ENCODE assay signal across 26 cellular contexts in genomic region chr22:50456026-50456425, GRCh38. TPM values are rescaled to one million over a fixed set of nuclear protein-coding genes. Genes with fewer than 3 reads are reported as not detected.
"Had no signal": no experiment of that assay in that cellular context is flagged by ENCODE, and none has a peak within 500 bp of the region (broad histone marks: within the 10 kb centered on the region; RNA-seq: fewer than 3 reads in every experiment).

No MANE protein-coding gene starts in this region.

- H3K9me3 Mint-ChIP-seq: activated B cell treated with CpG ODN at 0.5 μM for 24 hours; activated CD8-positive, alpha-beta T cell treated with anti-CD3 and anti-CD28 coated beads for 36 hours; activated naive CD4-positive, alpha-beta T cell treated with anti-CD3 and anti-CD28 coated beads, Interleukin-2, amount 10 ng/mL, durations not matched to agents 7 days and 5 days; activated naive CD4-positive, alpha-beta T cell treated with anti-CD3 and anti-CD28 coated beads, Interleukin-2, amount 50 U/mL, for 72 hours; activated T-cell treated with anti-CD3 and anti-CD28 coated beads, Interleukin-2, amount 50 U/mL, for 72 hours; T-helper 1 cell treated with Interleukin-12 subunit alpha and Interleukin-12 subunit beta and Interleukin-4 antibody, amounts not matched to agents 30 μg/mL and 1 μg/mL, for 36 hours; T-helper 2 cell treated with Interferon-gamma antibody and Interleukin-4, amounts not matched to agents 5 μg/mL and 100 μg/mL, for 36 hours had no signal

- H3K27me3 Mint-ChIP-seq: activated B cell treated with CpG ODN at 0.5 μM for 24 hours; activated CD8-positive, alpha-beta T cell treated with anti-CD3 and anti-CD28 coated beads for 36 hours; activated naive CD4-positive, alpha-beta T cell treated with anti-CD3 and anti-CD28 coated beads, Interleukin-2, amount 10 ng/mL, durations not matched to agents 7 days and 5 days had no signal

- DNase-seq: activated B cell treated with CpG ODN at 0.5 μM for 24 hours; activated CD4-positive, alpha-beta T cell treated with anti-CD3 and anti-CD28 coated beads, Interleukin-2, amount 50 U/mL, for 1 hour; activated CD8-positive, alpha-beta memory T cell treated with anti-CD3 and anti-CD28 coated beads for 24 hours; activated CD8-positive, alpha-beta T cell treated with anti-CD3 and anti-CD28 coated beads for 36 hours; activated gamma-delta T cell; activated naive CD4-positive, alpha-beta T cell treated with anti-CD3 and anti-CD28 coated beads, Interleukin-2, amount 10 ng/mL, durations not matched to agents 7 days and 5 days; activated T-cell treated with anti-CD3 and anti-CD28 coated beads, Interleukin-2, amount 50 U/mL, for 72 hours; adrenal gland; amygdala; aorta; body of pancreas; caudate nucleus; cortex of kidney; effector CD8-positive, alpha-beta T cell; esophagus squamous epithelium; foreskin melanocyte; heart right ventricle; T1000 had no signal

- H3K4me1 Mint-ChIP-seq: activated B cell treated with CpG ODN at 0.5 μM for 24 hours had no signal

- H3K9me3 ChIP-seq: adrenal gland, body of pancreas, esophagus squamous epithelium, gastroesophageal sphincter, heart right ventricle had no signal

- H3K4me3 Mint-ChIP-seq: activated B cell treated with CpG ODN at 0.5 μM for 24 hours; activated CD8-positive, alpha-beta T cell treated with anti-CD3 and anti-CD28 coated beads for 36 hours; activated naive CD4-positive, alpha-beta T cell treated with anti-CD3 and anti-CD28 coated beads, Interleukin-2, amount 10 ng/mL, durations not matched to agents 7 days and 5 days; activated T-cell treated with anti-CD3 and anti-CD28 coated beads, Interleukin-2, amount 50 U/mL, for 72 hours; T-helper 1 cell treated with Interleukin-12 subunit alpha and Interleukin-12 subunit beta and Interleukin-4 antibody, amounts not matched to agents 30 μg/mL and 1 μg/mL, for 36 hours; T-helper 2 cell treated with Interferon-gamma antibody and Interleukin-4, amounts not matched to agents 5 μg/mL and 100 μg/mL, for 36 hours had no signal

- H3K27ac Mint-ChIP-seq: activated CD8-positive, alpha-beta T cell treated with anti-CD3 and anti-CD28 coated beads for 36 hours; activated naive CD4-positive, alpha-beta T cell treated with anti-CD3 and anti-CD28 coated beads, Interleukin-2, amount 10 ng/mL, durations not matched to agents 7 days and 5 days; activated T-cell treated with anti-CD3 and anti-CD28 coated beads, Interleukin-2, amount 50 U/mL, for 72 hours; T-helper 1 cell treated with Interleukin-12 subunit alpha and Interleukin-12 subunit beta and Interleukin-4 antibody, amounts not matched to agents 30 μg/mL and 1 μg/mL, for 36 hours; T-helper 2 cell treated with Interferon-gamma antibody and Interleukin-4, amounts not matched to agents 5 μg/mL and 100 μg/mL, for 36 hours had no signal

- ATAC-seq: body of pancreas, gastroesophageal sphincter, heart right ventricle had no signal

RNA-seq across cellular contexts. Expression of gene MIOX, which starts 30.6 kb away (rescaled TPM):
- total RNA-seq: adrenal gland, aorta, body of pancreas, dermis microvascular lymphatic vessel endothelial cell, endothelial cell of umbilical vein, esophagus squamous epithelium, fibroblast of villous mesenchyme, gastroesophageal sphincter, glomerular endothelial cell, heart right ventricle had no signal
